ENCODE assay signal across 18 cellular contexts in genomic region chr14:26187996-26188605, GRCh38.
"Had no signal": no experiment of that assay in that cellular context is flagged by ENCODE, and none has a peak within 500 bp of the region (broad histone marks: within the 10 kb centered on the region; RNA-seq: fewer than 3 reads in every experiment).

No MANE protein-coding gene starts in this region.

- H3K4me3 ChIP-seq: left ventricle myocardium inferior, prostate gland, skin epidermis, tibial nerve had no signal

- DNase-seq: activated CD4-positive, alpha-beta memory T cell treated with anti-CD3 and anti-CD28 coated beads, Interleukin-2, amount 10 ng/mL, durations not matched to agents 7 days and 5 days; activated CD4-positive, alpha-beta T cell treated with anti-CD3 and anti-CD28 coated beads, Interleukin-2, amount 10 ng/mL, durations not matched to agents 24 days and 14 days; activated effector memory CD4-positive, alpha-beta T cell treated with Interleukin-2 at 50 U/mL for 16 hours; activated naive CD4-positive, alpha-beta T cell treated with anti-CD3 and anti-CD28 coated beads, Interleukin-2, amount 10 ng/mL, durations not matched to agents 7 days and 5 days; activated T-cell treated with anti-CD3 and anti-CD28 coated beads, Interleukin-2, amount 50 U/mL, for 72 hours; cerebellar nuclear complex; cortex of kidney; left ventricle myocardium inferior; mammary epithelial cell; naive thymus-derived CD8-positive, alpha-beta T cell; right cardiac atrium; stimulated activated CD4-positive, alpha-beta T cell treated with anti-CD3 and anti-CD28 coated beads, Interleukin-2, amount 100 ng/mL, for 24 hours; stimulated activated naive CD8-positive, alpha-beta T cell treated with anti-CD3 and anti-CD28 coated beads, Interleukin-15, amount 100 ng/mL, for 72 hours; T1000 had no signal

- H3K9me3 ChIP-seq: left ventricle myocardium inferior, prostate gland, tibial nerve had no signal

- H3K27me3 ChIP-seq: tibial nerve had no signal

- H3K27ac ChIP-seq: left ventricle myocardium inferior, prostate gland, skin epidermis had no signal

- ATAC-seq: activated T-cell treated with anti-CD3 and anti-CD28 coated beads, Interleukin-2, amount 50 U/mL, for 72 hours; naive thymus-derived CD8-positive, alpha-beta T cell; right cardiac atrium; stimulated activated effector memory CD8-positive, alpha-beta T cell treated with anti-CD3 and anti-CD28 coated beads, Interleukin-12 subunit alpha, Interleukin-12 subunit beta, amount 100 ng/mL, for 72 hours; stimulated activated naive CD8-positive, alpha-beta T cell treated with anti-CD3 and anti-CD28 coated beads, Interleukin-15, amount 100 ng/mL, for 72 hours had no signal

- H3K36me3 ChIP-seq: left ventricle myocardium inferior, prostate gland, tibial nerve had no signal

- H3K4me1 ChIP-seq: left ventricle myocardium inferior, prostate gland had no signal
